In genomic region chr14:63922696-63923421, GRCh38 we compare ENCODE assay signal across 1 cellular context.
TF ChIP-seq lines count a peak whose summit lies in the region.

No MANE protein-coding gene starts in this region.

TF ChIP-seq in WTC11, 78 proteins besides CTCF, POLR2A, EP300 and RAD21 (continued from another document):
- TF ChIP-seq IRF1 (CRISPR knock-in tag; IDR thresholded peaks at IDR 0.05) (no peak), FOXP1 (CRISPR knock-in tag; IDR thresholded peaks at IDR 0.05; ENCODE audit: borderline replicate concordance) (no peak), FOXK1 (CRISPR knock-in tag; IDR thresholded peaks at IDR 0.05) (no peak), HMGXB4 (CRISPR knock-in tag; IDR thresholded peaks at IDR 0.05) (no peak), ARID4B (CRISPR knock-in tag; IDR thresholded peaks at IDR 0.05; ENCODE audit: borderline replicate concordance) (no peak)
